17 cellular contexts compared by ENCODE assay signal in genomic region chr1:44643721-44644330, GRCh38. TPM values are rescaled to one million over a fixed set of nuclear protein-coding genes. Genes with fewer than 3 reads are reported as not detected.
DNase-seq lines count a peak whose midpoint lies in the region; ATAC-seq and TF ChIP-seq lines count a peak whose summit lies in the region.
"Had no signal": no experiment of that assay in that cellular context is flagged by ENCODE, and none has a peak within 500 bp of the region (broad histone marks: within the 10 kb centered on the region; RNA-seq: fewer than 3 reads in every experiment).

No MANE protein-coding gene starts in this region.

- WGBS in sigmoid colon, 2 donors: 73 to 83% methylated on average over 9 of the region's 9 CpGs
- 57 to 66% methylated on average over 9 of the region's 9 CpGs for WGBS in tibial nerve, 2 donors

- TF ChIP-seq CTCF in brain (conservative IDR thresholded peaks at IDR 0.05) (no peak), sigmoid colon (IDR thresholded peaks at IDR 0.05) (no peak), tibial nerve (IDR thresholded peaks at IDR 0.05) (no peak), GM10266 (IDR thresholded peaks at IDR 0.05; ENCODE audit: control insufficient read depth, insufficient read depth, low read depth, missing control alignments) (no peak)

- no peak overlapping the region for H3K4me3 ChIP-seq in sigmoid colon
- no peak overlapping the region for H3K4me3 ChIP-seq in tibial nerve
- H3K4me3 ChIP-seq: breast epithelium, uterus had no signal

- no peaks in the 10 kb centered on the region for H3K27me3 Mint-ChIP-seq in brain
- H3K27me3 Mint-ChIP-seq: activated CD4-positive, alpha-beta memory T cell treated with anti-CD3 and anti-CD28 coated beads, Interleukin-2, amount 10 ng/mL, durations not matched to agents 7 days and 5 days; CD4-positive, CD25-positive, alpha-beta regulatory T cell had no signal

- peak overlapping the region; percentile 86 to 92 (median 90) for H3K27ac ChIP-seq in sigmoid colon
- H3K27ac ChIP-seq in tibial nerve: peak overlapping the region in 1 of 4 donors; percentile 22

- peak; percentile 21 for DNase-seq in NCI-H2196 (lab: John Stamatoyannopoulos, UW; ENCODE audit: unreplicated experiment)
- DNase-seq in NCI-H2196 treated with DMSO at 0.1 percent for 48 hours (lab: John Stamatoyannopoulos, UW; ENCODE audit: unreplicated experiment): no peak
- DNase-seq in NCI-H2081 (lab: John Stamatoyannopoulos, UW): peak; percentile 53 to 76
- DNase-seq in sigmoid colon: no peak
- no peak for DNase-seq in tibial nerve (ENCODE audit: low spot score in 2 of 2)
- DNase-seq in GM10266 (ENCODE audit: extremely low spot score): no peak
- DNase-seq: activated CD4-positive, alpha-beta memory T cell treated with anti-CD3 and anti-CD28 coated beads, Interleukin-2, amount 10 ng/mL, durations not matched to agents 7 days and 5 days; activated gamma-delta T cell treated with Interleukin-2 at 50 U/mL for 16 hours; CD4-positive, CD25-positive, alpha-beta regulatory T cell; endodermal cell; foreskin fibroblast; mesenchymal stem cell; NCI-H1930; uterus had no signal

- TF ChIP-seq EP300 in sigmoid colon (IDR thresholded peaks at IDR 0.05): no peak
- TF ChIP-seq EP300 in tibial nerve (IDR thresholded peaks at IDR 0.05): no peak

- no peaks in the 10 kb centered on the region for H3K27me3 ChIP-seq in sigmoid colon
- H3K27me3 ChIP-seq in tibial nerve: no peaks in the 10 kb centered on the region
- H3K27me3 ChIP-seq: breast epithelium, uterus had no signal

- TF ChIP-seq POLR2A in sigmoid colon (IDR thresholded peaks at IDR 0.05) (no peak), tibial nerve (IDR thresholded peaks at IDR 0.05) (no peak)

- intact Hi-C loops in sigmoid colon (cut with DNase I): no loop called here

- no peak for ATAC-seq in HG03342 (IDR thresholded peaks at IDR 0.05; ENCODE audit: unreplicated experiment)

- H3K4me1 Mint-ChIP-seq in brain: peaks cover 32% of the 10 kb centered on the region
- H3K4me1 Mint-ChIP-seq: activated CD4-positive, alpha-beta memory T cell treated with anti-CD3 and anti-CD28 coated beads, Interleukin-2, amount 10 ng/mL, durations not matched to agents 7 days and 5 days had no signal

- H3K36me3 Mint-ChIP-seq in brain: peaks cover 56% of the 10 kb centered on the region

- no peak overlapping the region for H3K4me3 Mint-ChIP-seq in brain
- H3K4me3 Mint-ChIP-seq: activated CD4-positive, alpha-beta memory T cell treated with anti-CD3 and anti-CD28 coated beads, Interleukin-2, amount 10 ng/mL, durations not matched to agents 7 days and 5 days; CD4-positive, CD25-positive, alpha-beta regulatory T cell; endodermal cell had no signal

- no peaks in the 10 kb centered on the region for H3K9me3 ChIP-seq in sigmoid colon
- no peaks in the 10 kb centered on the region for H3K9me3 ChIP-seq in tibial nerve
- H3K9me3 ChIP-seq: breast epithelium, uterus had no signal

- H3K27ac Mint-ChIP-seq in brain: peak overlapping the region in 3 of 5 experiments; percentile 24 to 48 (median 43)
- H3K27ac Mint-ChIP-seq: activated CD4-positive, alpha-beta memory T cell treated with anti-CD3 and anti-CD28 coated beads, Interleukin-2, amount 10 ng/mL, durations not matched to agents 7 days and 5 days; endodermal cell had no signal

- peaks cover 0 to 80% (median 34%) of the 10 kb centered on the region in 4 donors for H3K36me3 ChIP-seq in sigmoid colon
- H3K36me3 ChIP-seq in tibial nerve: peaks cover 3 to 100% (median 15%) of the 10 kb centered on the region in 3 donors
- H3K36me3 ChIP-seq: uterus had no signal

- no peaks in the 10 kb centered on the region for H3K9me3 Mint-ChIP-seq in brain
- H3K9me3 Mint-ChIP-seq: activated CD4-positive, alpha-beta memory T cell treated with anti-CD3 and anti-CD28 coated beads, Interleukin-2, amount 10 ng/mL, durations not matched to agents 7 days and 5 days; CD4-positive, CD25-positive, alpha-beta regulatory T cell; endodermal cell had no signal

- H3K4me1 ChIP-seq in sigmoid colon (peaks cover 0 to 87% (median 71%) of the 10 kb centered on the region in 4 donors), tibial nerve (peaks cover 0 to 35% (median 0%) of the 10 kb centered on the region in 4 donors)

RNA-seq across cellular contexts. Expression of gene TMEM53, which starts 30.5 kb away (rescaled TPM):
- polyA plus RNA-seq in brain (ENCODE audit: insufficient read depth, low read depth, low replicate concordance): 19.1 TPM
- total RNA-seq in sigmoid colon: 1 to 10 TPM; 1.7 to 5.6 (median 4.5) TPM
- 10 to 100 TPM; 17.1 to 29.7 (median 19.8) TPM for polyA plus RNA-seq in sigmoid colon
- total RNA-seq in tibial nerve: 10 to 100 TPM in 2 of 4 donors, 1 to 10 TPM in 2; 7.2 to 10.5 (median 9.5) TPM

RNA-seq across cellular contexts. Expression of gene ARMH1, which starts 30.7 kb away (rescaled TPM):
- 5.2 TPM for polyA plus RNA-seq in brain (ENCODE audit: insufficient read depth, low read depth, low replicate concordance)
- total RNA-seq in sigmoid colon: 1 to 10 TPM in 2 of 4 donors, under 1 TPM in 1, not detected in 1; 0.33 to 1.5 (median 1.1) TPM
- polyA plus RNA-seq in sigmoid colon: 10 to 100 TPM in 1 of 3 donors, not detected in 2; 23.0 TPM
- total RNA-seq in tibial nerve: 1 to 10 TPM in 3 of 4 donors, under 1 TPM in 1; 0.66 to 7.1 (median 2.9) TPM

Comparison
In these comparisons a context has a peak if more than half of its experiments do, and no peak if none do; other contexts are left out.
1. DNase-seq: peak in NCI-H2196 (single experiment) and NCI-H2081 (2 of 2); none in NCI-H2196 treated with DMSO at 0.1 percent for 48 hours (single experiment), sigmoid colon (single experiment), tibial nerve (0 of 2) and GM10266 (single experiment).